Comparison of ENCODE assay signal across 18 cellular contexts in genomic region chr12:49697808-49698207, GRCh38. TPM values are rescaled to one million over a fixed set of nuclear protein-coding genes. Genes with fewer than 3 reads are reported as not detected.
DNase-seq lines count a peak whose midpoint lies in the region; ATAC-seq and TF ChIP-seq lines count a peak whose summit lies in the region.
"Had no signal": no experiment of that assay in that cellular context is flagged by ENCODE, and none has a peak within 500 bp of the region (broad histone marks: within the 10 kb centered on the region; RNA-seq: fewer than 3 reads in every experiment).

No MANE protein-coding gene starts in this region.

- H3K27ac ChIP-seq in CD4-positive, alpha-beta T cell (ENCODE audit: low read depth, low read length), result no peak overlapping the region
- H3K27ac ChIP-seq in osteoblast (ENCODE audit: low read depth, low read length), result peak overlapping the region; percentile 90

- no peak overlapping the region for H3K4me2 ChIP-seq in osteoblast (ENCODE audit: insufficient read depth, low read length)

- peaks cover 59% of the 10 kb centered on the region for H3K4me1 Mint-ChIP-seq in CD4-positive, alpha-beta T cell (ENCODE audit: low read depth)
- H3K4me1 Mint-ChIP-seq in HFFc6 (ENCODE audit: low read depth), result peaks cover 46% of the 10 kb centered on the region
- peaks cover 30% of the 10 kb centered on the region for H3K4me1 Mint-ChIP-seq in central memory CD8-positive, alpha-beta T cell

- DNase-seq in CD4-positive, alpha-beta T cell, result no peak
- no peak for DNase-seq in HFFc6
- no peak for DNase-seq in central memory CD8-positive, alpha-beta T cell (ENCODE audit: low spot score in 2 of 2)
- DNase-seq in osteoblast (ENCODE audit: insufficient read length, low spot score, missing footprints), result no peak
- DNase-seq in middle frontal gyrus (ENCODE audit: extremely low spot score, low spot score), result no peak
- no peak for DNase-seq in islet precursor cell
- no peak for DNase-seq in stimulated activated naive CD4-positive, alpha-beta T cell (lab: John Stamatoyannopoulos, UW)
- DNase-seq: activated CD4-positive, alpha-beta T cell treated with anti-CD3 and anti-CD28 coated beads for 4 hours; activated T-cell treated with anti-CD3 and anti-CD28 coated beads, Interleukin-2, amount 50 U/mL, for 1 hour; caudate nucleus; DMS153; NCI-H1694; NCI-H446 treated with DMSO at 0.1 percent for 48 hours; occipital lobe; SJCRH30; small intestine; T-helper 9 cell had no signal

- H4K20me1 ChIP-seq in osteoblast (ENCODE audit: insufficient read depth, low read length), result peaks cover 14% of the 10 kb centered on the region

- H3K27me3 ChIP-seq in CD4-positive, alpha-beta T cell (ENCODE audit: control insufficient read depth, insufficient read depth, low read length), result no peaks in the 10 kb centered on the region
- H3K27me3 ChIP-seq in osteoblast (ENCODE audit: insufficient read depth, low read length), result no peaks in the 10 kb centered on the region
- H3K27me3 ChIP-seq: SJCRH30 had no signal

- no peak overlapping the region for H2AFZ ChIP-seq in osteoblast (ENCODE audit: low read length)

- no peaks in the 10 kb centered on the region for H3K9me3 Mint-ChIP-seq in CD4-positive, alpha-beta T cell
- H3K9me3 Mint-ChIP-seq in HFFc6, result no peaks in the 10 kb centered on the region
- no peaks in the 10 kb centered on the region for H3K9me3 Mint-ChIP-seq in central memory CD8-positive, alpha-beta T cell
- H3K9me3 Mint-ChIP-seq: endodermal cell had no signal

- intact Hi-C loops in CD4-positive, alpha-beta T cell (cut with DNase I, micrococcal nuclease), result no loop called here

- peaks cover 31% of the 10 kb centered on the region for H3K4me1 ChIP-seq in osteoblast (ENCODE audit: insufficient read depth, low read length)

- no peak for ATAC-seq in CD4-positive, alpha-beta T cell (ENCODE audit: poor library complexity)
- ATAC-seq in central memory CD8-positive, alpha-beta T cell (replicated peaks; ENCODE audit: extremely low read depth, poor library complexity, severe bottlenecking), result no peak

- no peaks in the 10 kb centered on the region for H3K9me3 ChIP-seq in CD4-positive, alpha-beta T cell (ENCODE audit: control insufficient read depth, low read length)
- no peaks in the 10 kb centered on the region for H3K9me3 ChIP-seq in osteoblast (ENCODE audit: low read depth, low read length)
- H3K9me3 ChIP-seq: SJCRH30 had no signal

- peak overlapping the region; percentile 81 for H3K27ac Mint-ChIP-seq in CD4-positive, alpha-beta T cell
- H3K27ac Mint-ChIP-seq in HFFc6, result peak overlapping the region; percentile 87; the same call in 1 of the 2 replicates
- H3K27ac Mint-ChIP-seq in central memory CD8-positive, alpha-beta T cell (ENCODE audit: low read depth), result no peak overlapping the region

- H3K4me3 ChIP-seq in osteoblast (ENCODE audit: insufficient read depth, low read length), result no peak overlapping the region
- H3K4me3 ChIP-seq: SJCRH30 had no signal

- no peaks in the 10 kb centered on the region for H3K36me3 Mint-ChIP-seq in CD4-positive, alpha-beta T cell (ENCODE audit: low read depth)
- H3K36me3 Mint-ChIP-seq in HFFc6 (ENCODE audit: low read depth), result no peaks in the 10 kb centered on the region
- peaks cover 6% of the 10 kb centered on the region for H3K36me3 Mint-ChIP-seq in central memory CD8-positive, alpha-beta T cell (ENCODE audit: insufficient read depth)

- no peaks in the 10 kb centered on the region for H3K36me3 ChIP-seq in osteoblast (ENCODE audit: insufficient read depth, low read length)
- H3K36me3 ChIP-seq: SJCRH30 had no signal

- CTCF ChIA-PET in CD4-positive, alpha-beta T cell (lab: Charles Lee), result interaction anchor here (1.0 to 2.4 kb wide), 4 partner anchors 9 to 65 kb away, joined by 3 to 10 read pairs (median 4); partner anchors contain the start of gene FMNL3

- peaks cover 80% of the 10 kb centered on the region for H3K79me2 ChIP-seq in osteoblast (ENCODE audit: insufficient read depth, low read length)

- H3K4me3 Mint-ChIP-seq in CD4-positive, alpha-beta T cell, result no peak overlapping the region
- H3K4me3 Mint-ChIP-seq in HFFc6, result no peak overlapping the region
- H3K4me3 Mint-ChIP-seq in central memory CD8-positive, alpha-beta T cell, result peak overlapping the region; percentile 84

- POLR2A ChIA-PET in CD4-positive, alpha-beta T cell (lab: Charles Lee), result interaction anchor here (0.7 to 1.7 kb wide), 4 partner anchors 9 to 49 kb away, joined by 3 to 7 read pairs (median 4); partner anchors contain the start of gene FMNL3

- TF ChIP-seq CTCF in CD4-positive, alpha-beta T cell (IDR thresholded peaks at IDR 0.05), result no peak
- no peak for TF ChIP-seq CTCF in HFFc6 (IDR thresholded peaks at IDR 0.05)
- no peak for TF ChIP-seq CTCF in osteoblast (IDR thresholded peaks at IDR 0.05; ENCODE audit: extremely low read depth, low read depth, low read length)

- H3K27me3 Mint-ChIP-seq in CD4-positive, alpha-beta T cell, result no peaks in the 10 kb centered on the region
- peaks cover 3% of the 10 kb centered on the region for H3K27me3 Mint-ChIP-seq in HFFc6 (ENCODE audit: insufficient read depth)
- H3K27me3 Mint-ChIP-seq in central memory CD8-positive, alpha-beta T cell, result no peaks in the 10 kb centered on the region

RNA-seq across cellular contexts. Expression of gene FMNL3, which starts 9.4 kb away (rescaled TPM):
- total RNA-seq in CD4-positive, alpha-beta T cell, result 10 to 100 TPM; 33.3 to 34.8 TPM
- total RNA-seq in HFFc6 (2021; fragmentation: NEBNext Ultra II Directional; extraction: Animal tissue kit (Norgen Biotek cat#: 25700)), result 10 to 100 TPM; 15.8 to 21.8 (median 19.5) TPM
- 24.6 and 31.8 TPM in 2 replicates for total RNA-seq in osteoblast

RNA-seq across cellular contexts. Expression of gene TMBIM6, which starts 43.5 kb away (rescaled TPM):
- total RNA-seq in CD4-positive, alpha-beta T cell, result 100 to 1,000 TPM; 274 to 279 TPM
- total RNA-seq in HFFc6 (2021; fragmentation: NEBNext Ultra II Directional; extraction: Animal tissue kit (Norgen Biotek cat#: 25700)), result 100 to 1,000 TPM; 471 to 545 (median 497) TPM
- total RNA-seq in osteoblast, result 398 and 421 TPM in 2 replicates
